30 cellular contexts compared by ENCODE assay signal in genomic region chr11:5443835-5444393, GRCh38. TPM values are rescaled to one million over a fixed set of nuclear protein-coding genes. Genes with fewer than 3 reads are reported as not detected.
DNase-seq lines count a peak whose midpoint lies in the region; ATAC-seq, FAIRE-seq and TF ChIP-seq lines count a peak whose summit lies in the region.
"Had no signal": no experiment of that assay in that cellular context is flagged by ENCODE, and none has a peak within 500 bp of the region (broad histone marks: within the 10 kb centered on the region; RNA-seq: fewer than 3 reads in every experiment).

No MANE protein-coding gene starts in this region.

- H3K14ac ChIP-seq in IMR-90 (replicated peaks; ENCODE audit: low read depth, low read length) = no peak overlapping the region

- H3K4me2 ChIP-seq in HepG2 (ENCODE audit: low read depth, low read length) (no peak overlapping the region), IMR-90 (ENCODE audit: low read depth, low read length) (no peak overlapping the region)
- H3K4me2 ChIP-seq: BLaER1 had no signal

- TF ChIP-seq CTCF in HepG2 (CRISPR knock-in tag; IDR thresholded peaks at IDR 0.05) = no peak
- no peak for TF ChIP-seq CTCF in right lobe of liver (IDR thresholded peaks at IDR 0.05)
- no peak for TF ChIP-seq CTCF in IMR-90 (conservative IDR thresholded peaks at IDR 0.05; ENCODE audit: low read depth, low read length)
- no peak for TF ChIP-seq CTCF in D721Med (IDR thresholded peaks at IDR 0.05; ENCODE audit: insufficient read depth, missing control alignments)

- H3K4me1 ChIP-seq in HepG2 (ENCODE audit: insufficient read depth, low read length) (no peaks in the 10 kb centered on the region), right lobe of liver (no peaks in the 10 kb centered on the region), IMR-90 (ENCODE audit: control insufficient read depth, insufficient read depth, low read length) (no peaks in the 10 kb centered on the region), aorta (ENCODE audit: control insufficient read depth in 1 of 2, insufficient read depth in 2 of 2, low read length in 2 of 2) (no peaks in the 10 kb centered on the region)
- H3K4me1 ChIP-seq: BE2C, BLaER1, Caco-2 had no signal

- no peak for TF ChIP-seq POLR2A in HepG2 (IDR thresholded peaks at IDR 0.05; ENCODE audit: insufficient read depth in 1 of 2, low read depth in 2 of 2, low read length in 2 of 2)
- TF ChIP-seq POLR2A in right lobe of liver (IDR thresholded peaks at IDR 0.05) = no peak
- TF ChIP-seq POLR2A in IMR-90 (IDR thresholded peaks at IDR 0.05; ENCODE audit: low read depth, low read length) = no peak

- no peak overlapping the region for H3K23ac ChIP-seq in IMR-90 (ENCODE audit: low read depth, low read length)

- no peak overlapping the region for H2BK5ac ChIP-seq in IMR-90 (ENCODE audit: low read depth, low read length, poor library complexity, severe bottlenecking)

- POLR2A ChIA-PET in HepG2 (lab: Yijun Ruan, JAX) = no interaction called here
- POLR2A ChIA-PET in IMR-90 (lab: Charles Lee; ENCODE audit: unreplicated experiment) = no interaction called here

- no peak overlapping the region for H2BK120ac ChIP-seq in IMR-90 (ENCODE audit: low read depth, low read length)

- no peaks in the 10 kb centered on the region for H3K9me1 ChIP-seq in IMR-90 (ENCODE audit: insufficient read depth, low read length)

- ATAC-seq in HepG2 (no peak), right lobe of liver (no peak), IMR-90 (ENCODE audit: low read depth) (no peak), aorta (ENCODE audit: low FRiP score) (no peak)
- ATAC-seq: CD8-positive, alpha-beta T cell; GM12878 had no signal

- no peak overlapping the region for H3K27ac ChIP-seq in HepG2 (ENCODE audit: extremely low read length, insufficient read depth, low read length)
- H3K27ac ChIP-seq in right lobe of liver = no peak overlapping the region
- H3K27ac ChIP-seq in IMR-90 (ENCODE audit: insufficient read depth, low read length) = no peak overlapping the region
- no peak overlapping the region for H3K27ac ChIP-seq in aorta (ENCODE audit: low read depth in 1 of 2, low read length in 2 of 2)
- H3K27ac ChIP-seq: 22Rv1, BLaER1 had no signal

- no peaks in the 10 kb centered on the region for H3K79me1 ChIP-seq in IMR-90 (ENCODE audit: low read depth in 1 of 2, low read length in 2 of 2)

- intact Hi-C loops in HepG2 (cut with micrococcal nuclease; ENCODE audit: unreplicated experiment) (no loop called here), right lobe of liver (cut with DNase I) (no loop called here), IMR-90 (cut with micrococcal nuclease) (no loop called here), aorta (cut with DNase I) (no loop called here)

- in situ Hi-C loops in HepG2 (cut with HindIII; ENCODE audit: extremely low pct_ligation_motif_present, low pct_unique_long_range_greater_than_20kb) (no loop called here), IMR-90 (cut with MboI; ENCODE audit: low sequenced_read_pairs) (no loop called here)

- TF ChIP-seq RAD21 in HepG2 (CRISPR knock-in tag; IDR thresholded peaks at IDR 0.05) = no peak
- no peak for TF ChIP-seq RAD21 in IMR-90 (IDR thresholded peaks at IDR 0.05; ENCODE audit: low read length)

- CTCF ChIA-PET in HepG2 (lab: Yijun Ruan, JAX; ENCODE audit: low intra/inter-chr PET ratio, low total read pairs) (no interaction called here), IMR-90 (lab: Yijun Ruan, JAX) (no interaction called here)

- FAIRE-seq in HepG2 (lab: Jason Lieb, UNC) = no peak
- FAIRE-seq in D721Med (lab: Jason Lieb, UNC) = no peak
- FAIRE-seq: GM12878, GM12892, GM18507 had no signal

- H2BK20ac ChIP-seq in IMR-90 (ENCODE audit: low read depth, low read length) = no peak overlapping the region

- H2AFZ ChIP-seq in HepG2 (ENCODE audit: low read length) (no peak overlapping the region), IMR-90 (replicated peaks; ENCODE audit: low read length, poor library complexity) (no peak overlapping the region)

- H2BK15ac ChIP-seq in IMR-90 (ENCODE audit: low read depth, low read length) = no peak overlapping the region

- no peak overlapping the region for H4K91ac ChIP-seq in IMR-90 (ENCODE audit: insufficient read depth, low read depth, low read length)

- no peak overlapping the region for H4K8ac ChIP-seq in IMR-90 (ENCODE audit: low read depth in 2 of 2, low read length in 2 of 2)

- no peak overlapping the region for H2AK5ac ChIP-seq in IMR-90 (ENCODE audit: low read depth, low read length)

- no peak overlapping the region for H3K18ac ChIP-seq in IMR-90 (ENCODE audit: low read depth, low read length)

- DNase-seq in HepG2 (ENCODE audit: low spot score) (no peak), right lobe of liver (no peak), IMR-90 (no peak), aorta (no peak), D721Med (ENCODE audit: insufficient read length, low spot score) (no peak)
- DNase-seq: ACHN; BE2C; C1 segment of cervical spinal cord; Caco-2; Calu3; CD4-positive, CD25-positive, alpha-beta regulatory T cell; CD8-positive, alpha-beta T cell; DMS 273 treated with DMSO at 0.1 percent for 48 hours; DMS153; DMS53; DMS79; DND-41; EL; GDM1 had no signal

- no peaks in the 10 kb centered on the region for H3K36me3 ChIP-seq in HepG2 (replicated peaks in 1 of 2; ENCODE audit: control insufficient read depth in 1 of 2, insufficient read depth in 2 of 2, low read length in 2 of 2)
- H3K36me3 ChIP-seq in right lobe of liver = no peaks in the 10 kb centered on the region
- H3K36me3 ChIP-seq in IMR-90 (ENCODE audit: control insufficient read depth, insufficient read depth, low read length) = no peaks in the 10 kb centered on the region
- no peaks in the 10 kb centered on the region for H3K36me3 ChIP-seq in aorta (ENCODE audit: control insufficient read depth in 1 of 2, insufficient read depth in 2 of 2, low read length in 1 of 2)
- H3K36me3 ChIP-seq: BE2C, BLaER1 had no signal

- no peak overlapping the region for H3K56ac ChIP-seq in IMR-90 (ENCODE audit: extremely low read depth, insufficient read depth, low read length)

- BruUV-seq in HepG2 (replicated peaks; lab: Mats Ljungman, UMichigan) (no TSS peak), IMR-90 (replicated peaks; lab: Mats Ljungman, UMichigan) (no TSS peak)

- H3K4ac ChIP-seq in IMR-90 (ENCODE audit: low read depth, low read length) = no peak overlapping the region

- no peak overlapping the region for H4K5ac ChIP-seq in IMR-90 (ENCODE audit: low read depth, low read length)

- H3K27me3 ChIP-seq in HepG2 (ENCODE audit: control insufficient read depth in 1 of 2, insufficient read depth in 2 of 2, low read length in 2 of 2) (0 out of 5 replicates have a peak, but pooled peaks cover 0 to 4% of the 10 kb centered on the region in 2 experiments), right lobe of liver (no peaks in the 10 kb centered on the region), IMR-90 (ENCODE audit: control insufficient read depth, insufficient read depth, low read length) (no peaks in the 10 kb centered on the region), aorta (ENCODE audit: control insufficient read depth in 1 of 2, insufficient read depth in 2 of 2, low read length in 1 of 2) (peaks cover 0 to 2% of the 10 kb centered on the region in 2 donors)
- H3K27me3 ChIP-seq: BE2C, BLaER1 had no signal

- WGBS in HepG2 (ENCODE audit: low lambda C conversion rate) = 8% methylated on average over 2 of the region's 2 CpGs
- 17% methylated on average over 2 of the region's 2 CpGs for WGBS in right lobe of liver (ENCODE audit: insufficient coverage, low coverage, low lambda C conversion rate, missing lambda C conversion rate)
- no CpG with 5 or more reads among the region's 2 CpGs for WGBS in IMR-90 (ENCODE audit: extremely low coverage in 2 of 2, insufficient read length in 1 of 2), 2 experiments
- WGBS in aorta, 2 donors = 30 to 57% methylated on average over 2 of the region's 2 CpGs

- dilution Hi-C loops in IMR-90 (cut with HindIII; ENCODE audit: low sequenced_read_pairs, unreplicated experiment) = no loop called here

- TF ChIP-seq EP300 in HepG2 (IDR thresholded peaks at IDR 0.05; ENCODE audit: low read depth in 2 of 2, low read length in 2 of 2) = no peak
- TF ChIP-seq EP300 in HepG2 (CRISPR knock-in tag; IDR thresholded peaks at IDR 0.05; ENCODE audit: borderline replicate concordance) = no peak

- H3K9me3 ChIP-seq in HepG2 (ENCODE audit: low read length) (no peaks in the 10 kb centered on the region), right lobe of liver (no peaks in the 10 kb centered on the region), IMR-90 (ENCODE audit: control insufficient read depth, insufficient read depth, low read length) (no peaks in the 10 kb centered on the region), aorta (ENCODE audit: control insufficient read depth, low read length) (no peaks in the 10 kb centered on the region)
- H3K9me3 ChIP-seq: BE2C, BLaER1, Caco-2 had no signal

- H3K9ac ChIP-seq in HepG2 (ENCODE audit: insufficient read depth, low read depth, low read length) (no peak overlapping the region), IMR-90 (ENCODE audit: low read depth, low read length) (no peak overlapping the region)
- H3K9ac ChIP-seq: BLaER1 had no signal

- no peaks in the 10 kb centered on the region for H3K79me2 ChIP-seq in HepG2 (ENCODE audit: insufficient read depth, low read length)

- H4K20me1 ChIP-seq in HepG2 (ENCODE audit: insufficient read depth, low read length) (no peaks in the 10 kb centered on the region), IMR-90 (ENCODE audit: insufficient read depth, low read length) (no peaks in the 10 kb centered on the region)
- H4K20me1 ChIP-seq: BLaER1 had no signal

- H3K4me3 ChIP-seq in HepG2 (replicated peaks in 1 of 3; ENCODE audit: insufficient read depth in 1 of 3, low read depth in 2 of 3, low read length in 3 of 3) (no peak overlapping the region), right lobe of liver (no peak overlapping the region), IMR-90 (ENCODE audit: insufficient read depth, low read depth, low read length) (no peak overlapping the region), aorta (ENCODE audit: low read length in 2 of 2) (no peak overlapping the region)
- H3K4me3 ChIP-seq: BLaER1, GM12878 had no signal

- H2AK9ac ChIP-seq in IMR-90 (replicated peaks; ENCODE audit: low read depth, low read length, poor library complexity) = no peak overlapping the region

RNA-seq across cellular contexts. Expression of gene OR51I1, which starts 2.6 kb away (rescaled TPM):
- total RNA-seq in HepG2 (2016; rRNA removed; fragmentation: Illumina TruSeq; extraction: Trizol) (not detected in 2 replicates), right lobe of liver (not detected), IMR-90 (2012; rRNA removed) (not detected in 2 replicates), aorta (under 1 TPM; 0.42 to 0.49 TPM)
- total RNA-seq in HepG2 (2016; cell fraction: cytosol; rRNA removed; fragmentation: Illumina TruSeq; extraction: Trizol; ENCODE audit: low read depth) = not detected in 2 replicates
- total RNA-seq in HepG2 (2016; cell fraction: insoluble cytoplasmic fraction; rRNA removed; fragmentation: Illumina TruSeq; extraction: Trizol) = not detected in 2 replicates
- not detected in 2 replicates for total RNA-seq in HepG2 (2016; cell fraction: membrane; rRNA removed; fragmentation: Illumina TruSeq; extraction: Trizol)
- not detected in 2 replicates for total RNA-seq in HepG2 (2016; cell fraction: nucleus; rRNA removed; fragmentation: Illumina TruSeq; extraction: Trizol)
- polyA plus RNA-seq in HepG2 (2011; rRNA removed) (0.09 TPM in 1 of 2 replicates, not detected in the other), IMR-90 (2012; rRNA removed) (not detected in 2 replicates), aorta (not detected)
- not detected in 2 replicates for polyA plus RNA-seq in HepG2 (2011; cell fraction: cytosol; rRNA removed)
- 0.19 and 0.24 TPM in 2 replicates for polyA plus RNA-seq in HepG2 (2011; cell fraction: nucleus; rRNA removed)
- not detected in 2 replicates for polyA plus RNA-seq in HepG2 (2012)
- not detected in 2 replicates for polyA plus RNA-seq in HepG2 (2016; cell fraction: cytosol; fragmentation: Illumina TruSeq; extraction: Trizol; ENCODE audit: low read depth)
- not detected in 2 replicates for polyA plus RNA-seq in HepG2 (2016; cell fraction: insoluble cytoplasmic fraction; fragmentation: Illumina TruSeq; extraction: Trizol; ENCODE audit: low read depth)
- not detected in 2 replicates for polyA plus RNA-seq in HepG2 (2016; cell fraction: membrane; fragmentation: Illumina TruSeq; extraction: Trizol; ENCODE audit: low read depth)
- not detected in 2 replicates for polyA plus RNA-seq in HepG2 (2016; cell fraction: nucleus; fragmentation: Illumina TruSeq; extraction: Trizol; ENCODE audit: insufficient read depth, low read depth)
- polyA minus RNA-seq in HepG2 (2011; rRNA and poly(A)+ RNA removed; ENCODE audit: low replicate concordance) = 1.3 and 6.3 TPM in 2 replicates
- not detected in 2 replicates for polyA minus RNA-seq in HepG2 (2011; cell fraction: cytosol; rRNA and poly(A)+ RNA removed)
- 2.7 and 3.2 TPM in 2 replicates for polyA minus RNA-seq in HepG2 (2011; cell fraction: nucleus; rRNA and poly(A)+ RNA removed)
- polyA plus RNA-seq in IMR-90 (2012; cell fraction: cytosol; rRNA removed) = not detected in 2 replicates
- 0.11 TPM in 1 of 2 replicates, not detected in the other for polyA plus RNA-seq in IMR-90 (2012; cell fraction: nucleus; rRNA removed; ENCODE audit: low replicate concordance)
- total RNA-seq: A172; A673; Caco-2; Calu3; CD4-positive, CD25-positive, alpha-beta regulatory T cell; CD8-positive, alpha-beta T cell; Daoy; G401 had no signal
- polyA plus RNA-seq: AG04450; CD14-positive monocyte; CD4-positive, CD25-positive, alpha-beta regulatory T cell had no signal

RNA-seq across cellular contexts. Expression of gene OR51I2, which starts 5.2 kb away (rescaled TPM):
- total RNA-seq in HepG2 (2016; rRNA removed; fragmentation: Illumina TruSeq; extraction: Trizol) (not detected in 2 replicates), right lobe of liver (not detected), IMR-90 (2012; rRNA removed) (not detected in 2 replicates), aorta (not detected)
- total RNA-seq in HepG2 (2016; cell fraction: cytosol; rRNA removed; fragmentation: Illumina TruSeq; extraction: Trizol; ENCODE audit: low read depth) = not detected in 2 replicates
- total RNA-seq in HepG2 (2016; cell fraction: insoluble cytoplasmic fraction; rRNA removed; fragmentation: Illumina TruSeq; extraction: Trizol) = not detected in 2 replicates
- not detected in 2 replicates for total RNA-seq in HepG2 (2016; cell fraction: membrane; rRNA removed; fragmentation: Illumina TruSeq; extraction: Trizol)
- not detected in 2 replicates for total RNA-seq in HepG2 (2016; cell fraction: nucleus; rRNA removed; fragmentation: Illumina TruSeq; extraction: Trizol)
- polyA plus RNA-seq in HepG2 (2011; rRNA removed) (not detected in 2 replicates), IMR-90 (2012; rRNA removed) (not detected in 2 replicates), aorta (not detected)
- not detected in 2 replicates for polyA plus RNA-seq in HepG2 (2011; cell fraction: cytosol; rRNA removed)
- not detected in 2 replicates for polyA plus RNA-seq in HepG2 (2011; cell fraction: nucleus; rRNA removed)
- not detected in 2 replicates for polyA plus RNA-seq in HepG2 (2012)
- polyA plus RNA-seq in HepG2 (2016; cell fraction: cytosol; fragmentation: Illumina TruSeq; extraction: Trizol; ENCODE audit: low read depth) = not detected in 2 replicates
- polyA plus RNA-seq in HepG2 (2016; cell fraction: insoluble cytoplasmic fraction; fragmentation: Illumina TruSeq; extraction: Trizol; ENCODE audit: low read depth) = not detected in 2 replicates
- polyA plus RNA-seq in HepG2 (2016; cell fraction: membrane; fragmentation: Illumina TruSeq; extraction: Trizol; ENCODE audit: low read depth) = not detected in 2 replicates
- not detected in 2 replicates for polyA plus RNA-seq in HepG2 (2016; cell fraction: nucleus; fragmentation: Illumina TruSeq; extraction: Trizol; ENCODE audit: insufficient read depth, low read depth)
- not detected in 2 replicates for polyA minus RNA-seq in HepG2 (2011; rRNA and poly(A)+ RNA removed; ENCODE audit: low replicate concordance)
- not detected in 2 replicates for polyA minus RNA-seq in HepG2 (2011; cell fraction: cytosol; rRNA and poly(A)+ RNA removed)
- polyA minus RNA-seq in HepG2 (2011; cell fraction: nucleus; rRNA and poly(A)+ RNA removed) = not detected in 2 replicates
- not detected in 2 replicates for polyA plus RNA-seq in IMR-90 (2012; cell fraction: cytosol; rRNA removed)
- not detected in 2 replicates for polyA plus RNA-seq in IMR-90 (2012; cell fraction: nucleus; rRNA removed; ENCODE audit: low replicate concordance)
- total RNA-seq: A172; A673; Caco-2; Calu3; CD4-positive, CD25-positive, alpha-beta regulatory T cell; CD8-positive, alpha-beta T cell; Daoy; G401; GM12878 had no signal
- polyA plus RNA-seq: AG04450; CD14-positive monocyte; CD4-positive, CD25-positive, alpha-beta regulatory T cell; GM12878 had no signal

RNA-seq across cellular contexts. Expression of gene OR51Q1, which starts 22.0 kb away (rescaled TPM):
- total RNA-seq in HepG2 (2016; rRNA removed; fragmentation: Illumina TruSeq; extraction: Trizol) = not detected in 2 replicates
- not detected in 2 replicates for total RNA-seq in HepG2 (2016; cell fraction: cytosol; rRNA removed; fragmentation: Illumina TruSeq; extraction: Trizol; ENCODE audit: low read depth)
- total RNA-seq in HepG2 (2016; cell fraction: insoluble cytoplasmic fraction; rRNA removed; fragmentation: Illumina TruSeq; extraction: Trizol) = not detected in 2 replicates
- not detected in 2 replicates for total RNA-seq in HepG2 (2016; cell fraction: membrane; rRNA removed; fragmentation: Illumina TruSeq; extraction: Trizol)
- not detected in 2 replicates for total RNA-seq in HepG2 (2016; cell fraction: nucleus; rRNA removed; fragmentation: Illumina TruSeq; extraction: Trizol)
- polyA plus RNA-seq in HepG2 (2011; rRNA removed) = not detected in 2 replicates
- not detected in 2 replicates for polyA plus RNA-seq in HepG2 (2011; cell fraction: cytosol; rRNA removed)
- polyA plus RNA-seq in HepG2 (2011; cell fraction: nucleus; rRNA removed) = not detected in 2 replicates
- not detected in 2 replicates for polyA plus RNA-seq in HepG2 (2012)
- not detected in 2 replicates for polyA plus RNA-seq in HepG2 (2016; cell fraction: cytosol; fragmentation: Illumina TruSeq; extraction: Trizol; ENCODE audit: low read depth)
- not detected in 2 replicates for polyA plus RNA-seq in HepG2 (2016; cell fraction: insoluble cytoplasmic fraction; fragmentation: Illumina TruSeq; extraction: Trizol; ENCODE audit: low read depth)
- not detected in 2 replicates for polyA plus RNA-seq in HepG2 (2016; cell fraction: membrane; fragmentation: Illumina TruSeq; extraction: Trizol; ENCODE audit: low read depth)
- polyA plus RNA-seq in HepG2 (2016; cell fraction: nucleus; fragmentation: Illumina TruSeq; extraction: Trizol; ENCODE audit: insufficient read depth, low read depth) = not detected in 2 replicates
- polyA minus RNA-seq in HepG2 (2011; rRNA and poly(A)+ RNA removed; ENCODE audit: low replicate concordance) = not detected in 2 replicates
- not detected in 2 replicates for polyA minus RNA-seq in HepG2 (2011; cell fraction: cytosol; rRNA and poly(A)+ RNA removed)
- not detected in 2 replicates for polyA minus RNA-seq in HepG2 (2011; cell fraction: nucleus; rRNA and poly(A)+ RNA removed)
- total RNA-seq in right lobe of liver = not detected
- not detected in 2 replicates for total RNA-seq in IMR-90 (2012; rRNA removed)
- not detected in 2 replicates for polyA plus RNA-seq in IMR-90 (2012; rRNA removed)
- polyA plus RNA-seq in IMR-90 (2012; cell fraction: cytosol; rRNA removed) = not detected in 2 replicates
- polyA plus RNA-seq in IMR-90 (2012; cell fraction: nucleus; rRNA removed; ENCODE audit: low replicate concordance) = 0.09 TPM in 1 of 2 replicates, not detected in the other
- not detected for total RNA-seq in aorta
- 1 to 10 TPM in 1 of 2 donors, not detected in 1; 1.4 TPM for polyA plus RNA-seq in aorta
- total RNA-seq: A172; A673; Caco-2; Calu3; CD4-positive, CD25-positive, alpha-beta regulatory T cell; CD8-positive, alpha-beta T cell; Daoy; G401; GM12878 had no signal
- polyA plus RNA-seq: AG04450; CD14-positive monocyte; CD4-positive, CD25-positive, alpha-beta regulatory T cell; GM12878 had no signal

RNA-seq across cellular contexts. Expression of gene OR52D1, which starts 44.6 kb away (rescaled TPM):
- total RNA-seq in HepG2 (2016; rRNA removed; fragmentation: Illumina TruSeq; extraction: Trizol) = not detected in 2 replicates
- total RNA-seq in HepG2 (2016; cell fraction: cytosol; rRNA removed; fragmentation: Illumina TruSeq; extraction: Trizol; ENCODE audit: low read depth) = not detected in 2 replicates
- not detected in 2 replicates for total RNA-seq in HepG2 (2016; cell fraction: insoluble cytoplasmic fraction; rRNA removed; fragmentation: Illumina TruSeq; extraction: Trizol)
- not detected in 2 replicates for total RNA-seq in HepG2 (2016; cell fraction: membrane; rRNA removed; fragmentation: Illumina TruSeq; extraction: Trizol)
- total RNA-seq in HepG2 (2016; cell fraction: nucleus; rRNA removed; fragmentation: Illumina TruSeq; extraction: Trizol) = not detected in 2 replicates
- not detected in 2 replicates for polyA plus RNA-seq in HepG2 (2011; rRNA removed)
- not detected in 2 replicates for polyA plus RNA-seq in HepG2 (2011; cell fraction: cytosol; rRNA removed)
- not detected in 2 replicates for polyA plus RNA-seq in HepG2 (2011; cell fraction: nucleus; rRNA removed)
- not detected in 2 replicates for polyA plus RNA-seq in HepG2 (2012)
- polyA plus RNA-seq in HepG2 (2016; cell fraction: cytosol; fragmentation: Illumina TruSeq; extraction: Trizol; ENCODE audit: low read depth) = not detected in 2 replicates
- polyA plus RNA-seq in HepG2 (2016; cell fraction: insoluble cytoplasmic fraction; fragmentation: Illumina TruSeq; extraction: Trizol; ENCODE audit: low read depth) = not detected in 2 replicates
- not detected in 2 replicates for polyA plus RNA-seq in HepG2 (2016; cell fraction: membrane; fragmentation: Illumina TruSeq; extraction: Trizol; ENCODE audit: low read depth)
- polyA plus RNA-seq in HepG2 (2016; cell fraction: nucleus; fragmentation: Illumina TruSeq; extraction: Trizol; ENCODE audit: insufficient read depth, low read depth) = not detected in 2 replicates
- not detected in 2 replicates for polyA minus RNA-seq in HepG2 (2011; rRNA and poly(A)+ RNA removed; ENCODE audit: low replicate concordance)
- not detected in 2 replicates for polyA minus RNA-seq in HepG2 (2011; cell fraction: cytosol; rRNA and poly(A)+ RNA removed)
- not detected in 2 replicates for polyA minus RNA-seq in HepG2 (2011; cell fraction: nucleus; rRNA and poly(A)+ RNA removed)
- total RNA-seq in right lobe of liver = not detected
- not detected in 2 replicates for total RNA-seq in IMR-90 (2012; rRNA removed)
- polyA plus RNA-seq in IMR-90 (2012; rRNA removed) = not detected in 2 replicates
- polyA plus RNA-seq in IMR-90 (2012; cell fraction: cytosol; rRNA removed) = not detected in 2 replicates
- polyA plus RNA-seq in IMR-90 (2012; cell fraction: nucleus; rRNA removed; ENCODE audit: low replicate concordance) = not detected in 2 replicates
- not detected for total RNA-seq in aorta
- not detected for polyA plus RNA-seq in aorta
- total RNA-seq: A172; A673; Caco-2; Calu3; CD4-positive, CD25-positive, alpha-beta regulatory T cell; CD8-positive, alpha-beta T cell; Daoy; G401; GM12878 had no signal
- polyA plus RNA-seq: AG04450; CD14-positive monocyte; CD4-positive, CD25-positive, alpha-beta regulatory T cell; GM12878 had no signal
